Comparison of ENCODE assay signal across 1 cellular context in the genomic region with DNA sequence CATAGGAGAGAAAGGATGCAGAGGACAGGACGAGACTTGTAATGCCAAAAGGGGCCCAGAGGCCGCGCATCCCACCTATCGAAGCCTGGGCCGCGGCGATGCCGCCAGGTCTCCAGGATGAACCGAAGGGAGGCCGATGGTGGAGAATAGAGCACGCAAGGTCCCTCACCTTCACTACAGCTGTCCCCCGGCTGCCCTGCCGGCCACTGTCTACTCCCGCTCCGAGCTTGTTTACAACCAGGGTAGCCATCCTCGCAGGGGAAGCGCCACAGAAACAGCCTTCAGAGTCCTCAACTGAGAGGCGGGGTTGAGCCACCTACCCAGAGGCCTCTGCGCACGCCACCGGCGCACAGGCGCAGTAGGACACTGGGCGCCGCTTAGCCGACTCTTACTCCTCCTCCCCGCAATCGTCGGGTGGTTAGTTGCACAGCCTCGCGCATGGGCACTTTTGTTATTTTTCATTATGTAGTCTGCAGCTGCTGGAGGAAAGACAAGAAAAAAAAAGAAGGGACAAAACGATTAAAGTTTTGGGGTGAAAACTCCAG.
TF ChIP-seq lines count a peak whose summit lies in the region.

A gene (minus strand): TSS at position 309 of the 545 bp plus-strand sequence. CDS start 59 bp downstream, at position 250.

TF ChIP-seq in HepG2, 621 proteins besides CTCF, POLR2A, EP300 and RAD21 (continued from another document and continues in another):
- TF ChIP-seq, protein P1, sequence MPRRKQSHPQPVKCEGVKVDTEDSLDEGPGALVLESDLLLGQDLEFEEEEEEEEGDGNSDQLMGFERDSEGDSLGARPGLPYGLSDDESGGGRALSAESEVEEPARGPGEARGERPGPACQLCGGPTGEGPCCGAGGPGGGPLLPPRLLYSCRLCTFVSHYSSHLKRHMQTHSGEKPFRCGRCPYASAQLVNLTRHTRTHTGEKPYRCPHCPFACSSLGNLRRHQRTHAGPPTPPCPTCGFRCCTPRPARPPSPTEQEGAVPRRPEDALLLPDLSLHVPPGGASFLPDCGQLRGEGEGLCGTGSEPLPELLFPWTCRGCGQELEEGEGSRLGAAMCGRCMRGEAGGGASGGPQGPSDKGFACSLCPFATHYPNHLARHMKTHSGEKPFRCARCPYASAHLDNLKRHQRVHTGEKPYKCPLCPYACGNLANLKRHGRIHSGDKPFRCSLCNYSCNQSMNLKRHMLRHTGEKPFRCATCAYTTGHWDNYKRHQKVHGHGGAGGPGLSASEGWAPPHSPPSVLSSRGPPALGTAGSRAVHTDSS (CRISPR knock-in tag; conservative IDR thresholded peaks at IDR 0.05), result no peak
- no peak for TF ChIP-seq RORA (CRISPR knock-in tag; IDR thresholded peaks at IDR 0.05)
- TF ChIP-seq HNRNPH1 (optimal IDR thresholded peaks at IDR 0.05; ENCODE audit: low read depth, low read length), result no peak
- no peak for TF ChIP-seq ZNF883 (CRISPR knock-in tag; IDR thresholded peaks at IDR 0.05; ENCODE audit: not compliant biosample characterization)
- no peak for TF ChIP-seq ZNF234 (CRISPR knock-in tag; conservative IDR thresholded peaks at IDR 0.05)
- TF ChIP-seq, protein P2, sequence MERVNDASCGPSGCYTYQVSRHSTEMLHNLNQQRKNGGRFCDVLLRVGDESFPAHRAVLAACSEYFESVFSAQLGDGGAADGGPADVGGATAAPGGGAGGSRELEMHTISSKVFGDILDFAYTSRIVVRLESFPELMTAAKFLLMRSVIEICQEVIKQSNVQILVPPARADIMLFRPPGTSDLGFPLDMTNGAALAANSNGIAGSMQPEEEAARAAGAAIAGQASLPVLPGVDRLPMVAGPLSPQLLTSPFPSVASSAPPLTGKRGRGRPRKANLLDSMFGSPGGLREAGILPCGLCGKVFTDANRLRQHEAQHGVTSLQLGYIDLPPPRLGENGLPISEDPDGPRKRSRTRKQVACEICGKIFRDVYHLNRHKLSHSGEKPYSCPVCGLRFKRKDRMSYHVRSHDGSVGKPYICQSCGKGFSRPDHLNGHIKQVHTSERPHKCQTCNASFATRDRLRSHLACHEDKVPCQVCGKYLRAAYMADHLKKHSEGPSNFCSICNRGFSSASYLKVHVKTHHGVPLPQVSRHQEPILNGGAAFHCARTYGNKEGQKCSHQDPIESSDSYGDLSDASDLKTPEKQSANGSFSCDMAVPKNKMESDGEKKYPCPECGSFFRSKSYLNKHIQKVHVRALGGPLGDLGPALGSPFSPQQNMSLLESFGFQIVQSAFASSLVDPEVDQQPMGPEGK (CRISPR knock-in tag; IDR thresholded peaks at IDR 0.05), result no peak
- TF ChIP-seq ZNF230 (CRISPR knock-in tag; IDR thresholded peaks at IDR 0.05), result peak; percentile 56; the same call in 1 of the 2 replicates
- TF ChIP-seq, protein P3, sequence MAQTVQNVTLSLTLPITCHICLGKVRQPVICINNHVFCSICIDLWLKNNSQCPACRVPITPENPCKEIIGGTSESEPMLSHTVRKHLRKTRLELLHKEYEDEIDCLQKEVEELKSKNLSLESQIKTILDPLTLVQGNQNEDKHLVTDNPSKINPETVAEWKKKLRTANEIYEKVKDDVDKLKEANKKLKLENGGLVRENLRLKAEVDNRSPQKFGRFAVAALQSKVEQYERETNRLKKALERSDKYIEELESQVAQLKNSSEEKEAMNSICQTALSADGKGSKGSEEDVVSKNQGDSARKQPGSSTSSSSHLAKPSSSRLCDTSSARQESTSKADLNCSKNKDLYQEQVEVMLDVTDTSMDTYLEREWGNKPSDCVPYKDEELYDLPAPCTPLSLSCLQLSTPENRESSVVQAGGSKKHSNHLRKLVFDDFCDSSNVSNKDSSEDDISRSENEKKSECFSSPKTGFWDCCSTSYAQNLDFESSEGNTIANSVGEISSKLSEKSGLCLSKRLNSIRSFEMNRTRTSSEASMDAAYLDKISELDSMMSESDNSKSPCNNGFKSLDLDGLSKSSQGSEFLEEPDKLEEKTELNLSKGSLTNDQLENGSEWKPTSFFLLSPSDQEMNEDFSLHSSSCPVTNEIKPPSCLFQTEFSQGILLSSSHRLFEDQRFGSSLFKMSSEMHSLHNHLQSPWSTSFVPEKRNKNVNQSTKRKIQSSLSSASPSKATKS (CRISPR knock-in tag; IDR thresholded peaks at IDR 0.05), result no peak
- no peak for TF ChIP-seq ZNF557 (CRISPR knock-in tag; IDR thresholded peaks at IDR 0.05)
- TF ChIP-seq, protein P4, sequence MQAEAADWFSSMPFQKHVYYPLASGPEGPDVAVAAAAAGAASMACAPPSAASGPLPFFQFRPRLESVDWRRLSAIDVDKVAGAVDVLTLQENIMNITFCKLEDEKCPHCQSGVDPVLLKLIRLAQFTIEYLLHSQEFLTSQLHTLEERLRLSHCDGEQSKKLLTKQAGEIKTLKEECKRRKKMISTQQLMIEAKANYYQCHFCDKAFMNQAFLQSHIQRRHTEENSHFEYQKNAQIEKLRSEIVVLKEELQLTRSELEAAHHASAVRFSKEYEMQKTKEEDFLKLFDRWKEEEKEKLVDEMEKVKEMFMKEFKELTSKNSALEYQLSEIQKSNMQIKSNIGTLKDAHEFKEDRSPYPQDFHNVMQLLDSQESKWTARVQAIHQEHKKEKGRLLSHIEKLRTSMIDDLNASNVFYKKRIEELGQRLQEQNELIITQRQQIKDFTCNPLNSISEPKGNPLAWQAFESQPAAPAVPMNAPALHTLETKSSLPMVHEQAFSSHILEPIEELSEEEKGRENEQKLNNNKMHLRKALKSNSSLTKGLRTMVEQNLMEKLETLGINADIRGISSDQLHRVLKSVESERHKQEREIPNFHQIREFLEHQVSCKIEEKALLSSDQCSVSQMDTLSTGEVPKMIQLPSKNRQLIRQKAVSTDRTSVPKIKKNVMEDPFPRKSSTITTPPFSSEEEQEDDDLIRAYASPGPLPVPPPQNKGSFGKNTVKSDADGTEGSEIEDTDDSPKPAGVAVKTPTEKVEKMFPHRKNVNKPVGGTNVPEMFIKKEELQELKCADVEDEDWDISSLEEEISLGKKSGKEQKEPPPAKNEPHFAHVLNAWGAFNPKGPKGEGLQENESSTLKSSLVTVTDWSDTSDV (CRISPR knock-in tag; IDR thresholded peaks at IDR 0.05), result no peak
- TF ChIP-seq TBX2 (CRISPR knock-in tag; IDR thresholded peaks at IDR 0.05; ENCODE audit: borderline replicate concordance), result peak; percentile 21; the same call in 1 of the 2 replicates
- TF ChIP-seq SMAD9 (CRISPR knock-in tag; IDR thresholded peaks at IDR 0.05), result no peak
- TF ChIP-seq, protein P5, sequence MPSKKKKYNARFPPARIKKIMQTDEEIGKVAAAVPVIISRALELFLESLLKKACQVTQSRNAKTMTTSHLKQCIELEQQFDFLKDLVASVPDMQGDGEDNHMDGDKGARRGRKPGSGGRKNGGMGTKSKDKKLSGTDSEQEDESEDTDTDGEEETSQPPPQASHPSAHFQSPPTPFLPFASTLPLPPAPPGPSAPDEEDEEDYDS (CRISPR knock-in tag; IDR thresholded peaks at IDR 0.05), result no peak; the same call in 1 of the 2 replicates
- TF ChIP-seq ZNF772 (CRISPR knock-in tag; IDR thresholded peaks at IDR 0.05), result 0 out of 2 replicates have a peak, but pooled peaks have one; percentile 26
- TF ChIP-seq, protein P6, sequence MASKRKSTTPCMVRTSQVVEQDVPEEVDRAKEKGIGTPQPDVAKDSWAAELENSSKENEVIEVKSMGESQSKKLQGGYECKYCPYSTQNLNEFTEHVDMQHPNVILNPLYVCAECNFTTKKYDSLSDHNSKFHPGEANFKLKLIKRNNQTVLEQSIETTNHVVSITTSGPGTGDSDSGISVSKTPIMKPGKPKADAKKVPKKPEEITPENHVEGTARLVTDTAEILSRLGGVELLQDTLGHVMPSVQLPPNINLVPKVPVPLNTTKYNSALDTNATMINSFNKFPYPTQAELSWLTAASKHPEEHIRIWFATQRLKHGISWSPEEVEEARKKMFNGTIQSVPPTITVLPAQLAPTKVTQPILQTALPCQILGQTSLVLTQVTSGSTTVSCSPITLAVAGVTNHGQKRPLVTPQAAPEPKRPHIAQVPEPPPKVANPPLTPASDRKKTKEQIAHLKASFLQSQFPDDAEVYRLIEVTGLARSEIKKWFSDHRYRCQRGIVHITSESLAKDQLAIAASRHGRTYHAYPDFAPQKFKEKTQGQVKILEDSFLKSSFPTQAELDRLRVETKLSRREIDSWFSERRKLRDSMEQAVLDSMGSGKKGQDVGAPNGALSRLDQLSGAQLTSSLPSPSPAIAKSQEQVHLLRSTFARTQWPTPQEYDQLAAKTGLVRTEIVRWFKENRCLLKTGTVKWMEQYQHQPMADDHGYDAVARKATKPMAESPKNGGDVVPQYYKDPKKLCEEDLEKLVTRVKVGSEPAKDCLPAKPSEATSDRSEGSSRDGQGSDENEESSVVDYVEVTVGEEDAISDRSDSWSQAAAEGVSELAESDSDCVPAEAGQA (IDR thresholded peaks at IDR 0.05; ENCODE audit: low read depth), result no peak
- TF ChIP-seq, protein P6 (CRISPR knock-in tag; IDR thresholded peaks at IDR 0.05; ENCODE audit: borderline replicate concordance), result no peak
- 0 out of 2 replicates have a peak, but pooled peaks have one; percentile 32 for TF ChIP-seq ZSCAN25 (CRISPR knock-in tag; IDR thresholded peaks at IDR 0.05)
- no peak for TF ChIP-seq ELF4 (CRISPR knock-in tag; IDR thresholded peaks at IDR 0.05; ENCODE audit: borderline replicate concordance)
- TF ChIP-seq TARDBP (CRISPR knock-in tag; IDR thresholded peaks at IDR 0.05), result peak; percentile 23; the same call in 1 of the 2 replicates
- TF ChIP-seq MAFK (conservative IDR thresholded peaks at IDR 0.05 in 1 of 2, IDR thresholded peaks at IDR 0.05 in 1 of 2; ENCODE audit: low read length in 2 of 2), result no peak
- TF ChIP-seq ZNF790 (CRISPR knock-in tag; IDR thresholded peaks at IDR 0.05; ENCODE audit: borderline replicate concordance), result no peak
- TF ChIP-seq ZNF737 (CRISPR knock-in tag; IDR thresholded peaks at IDR 0.05; ENCODE audit: borderline replicate concordance), result no peak
- 0 out of 2 replicates have a peak, but pooled peaks have one; percentile 49 for TF ChIP-seq ZNF850 (CRISPR knock-in tag; conservative IDR thresholded peaks at IDR 0.05)
- TF ChIP-seq NFKBIZ (CRISPR knock-in tag; IDR thresholded peaks at IDR 0.05), result no peak
- TF ChIP-seq ZNF547 (CRISPR knock-in tag; IDR thresholded peaks at IDR 0.05), result no peak
- no peak for TF ChIP-seq TCF7L2 (IDR thresholded peaks at IDR 0.05; ENCODE audit: low read depth, low read length)
- no peak for TF ChIP-seq ZNF879 (CRISPR knock-in tag; IDR thresholded peaks at IDR 0.05)
- TF ChIP-seq HOXA5 (CRISPR knock-in tag; IDR thresholded peaks at IDR 0.05), result 0 out of 2 replicates have a peak, but pooled peaks have one; percentile 12
- TF ChIP-seq, protein P7, sequence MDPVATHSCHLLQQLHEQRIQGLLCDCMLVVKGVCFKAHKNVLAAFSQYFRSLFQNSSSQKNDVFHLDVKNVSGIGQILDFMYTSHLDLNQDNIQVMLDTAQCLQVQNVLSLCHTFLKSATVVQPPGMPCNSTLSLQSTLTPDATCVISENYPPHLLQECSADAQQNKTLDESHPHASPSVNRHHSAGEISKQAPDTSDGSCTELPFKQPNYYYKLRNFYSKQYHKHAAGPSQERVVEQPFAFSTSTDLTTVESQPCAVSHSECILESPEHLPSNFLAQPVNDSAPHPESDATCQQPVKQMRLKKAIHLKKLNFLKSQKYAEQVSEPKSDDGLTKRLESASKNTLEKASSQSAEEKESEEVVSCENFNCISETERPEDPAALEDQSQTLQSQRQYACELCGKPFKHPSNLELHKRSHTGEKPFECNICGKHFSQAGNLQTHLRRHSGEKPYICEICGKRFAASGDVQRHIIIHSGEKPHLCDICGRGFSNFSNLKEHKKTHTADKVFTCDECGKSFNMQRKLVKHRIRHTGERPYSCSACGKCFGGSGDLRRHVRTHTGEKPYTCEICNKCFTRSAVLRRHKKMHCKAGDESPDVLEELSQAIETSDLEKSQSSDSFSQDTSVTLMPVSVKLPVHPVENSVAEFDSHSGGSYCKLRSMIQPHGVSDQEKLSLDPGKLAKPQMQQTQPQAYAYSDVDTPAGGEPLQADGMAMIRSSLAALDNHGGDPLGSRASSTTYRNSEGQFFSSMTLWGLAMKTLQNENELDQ (CRISPR knock-in tag; IDR thresholded peaks at IDR 0.05; ENCODE audit: borderline replicate concordance), result no peak
- TF ChIP-seq, protein P8, sequence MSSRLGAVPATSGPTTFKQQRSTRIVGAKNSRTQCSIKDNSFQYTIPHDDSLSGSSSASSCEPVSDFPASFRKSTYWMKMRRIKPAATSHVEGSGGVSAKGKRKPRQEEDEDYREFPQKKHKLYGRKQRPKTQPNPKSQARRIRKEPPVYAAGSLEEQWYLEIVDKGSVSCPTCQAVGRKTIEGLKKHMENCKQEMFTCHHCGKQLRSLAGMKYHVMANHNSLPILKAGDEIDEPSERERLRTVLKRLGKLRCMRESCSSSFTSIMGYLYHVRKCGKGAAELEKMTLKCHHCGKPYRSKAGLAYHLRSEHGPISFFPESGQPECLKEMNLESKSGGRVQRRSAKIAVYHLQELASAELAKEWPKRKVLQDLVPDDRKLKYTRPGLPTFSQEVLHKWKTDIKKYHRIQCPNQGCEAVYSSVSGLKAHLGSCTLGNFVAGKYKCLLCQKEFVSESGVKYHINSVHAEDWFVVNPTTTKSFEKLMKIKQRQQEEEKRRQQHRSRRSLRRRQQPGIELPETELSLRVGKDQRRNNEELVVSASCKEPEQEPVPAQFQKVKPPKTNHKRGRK (CRISPR knock-in tag; IDR thresholded peaks at IDR 0.05), result no peak
- peak; percentile 54; the same call in 1 of the 2 replicates for TF ChIP-seq ZNF556 (CRISPR knock-in tag; IDR thresholded peaks at IDR 0.05; ENCODE audit: borderline replicate concordance)
- TF ChIP-seq GZF1 (CRISPR knock-in tag; IDR thresholded peaks at IDR 0.05), result no peak
- TF ChIP-seq ZNF3 (CRISPR knock-in tag; IDR thresholded peaks at IDR 0.05), result no peak
- TF ChIP-seq GABPA (IDR thresholded peaks at IDR 0.05; ENCODE audit: low read depth, low read length), result no peak
- no peak for TF ChIP-seq GABPA (CRISPR knock-in tag; IDR thresholded peaks at IDR 0.05; ENCODE audit: low read depth)
- no peak for TF ChIP-seq NFIC (IDR thresholded peaks at IDR 0.05; ENCODE audit: low read length)
- TF ChIP-seq HNRNPUL1 (IDR thresholded peaks at IDR 0.05; ENCODE audit: low read depth, low read length), result no peak
